17 cellular contexts compared by ENCODE assay signal in the genomic region with DNA sequence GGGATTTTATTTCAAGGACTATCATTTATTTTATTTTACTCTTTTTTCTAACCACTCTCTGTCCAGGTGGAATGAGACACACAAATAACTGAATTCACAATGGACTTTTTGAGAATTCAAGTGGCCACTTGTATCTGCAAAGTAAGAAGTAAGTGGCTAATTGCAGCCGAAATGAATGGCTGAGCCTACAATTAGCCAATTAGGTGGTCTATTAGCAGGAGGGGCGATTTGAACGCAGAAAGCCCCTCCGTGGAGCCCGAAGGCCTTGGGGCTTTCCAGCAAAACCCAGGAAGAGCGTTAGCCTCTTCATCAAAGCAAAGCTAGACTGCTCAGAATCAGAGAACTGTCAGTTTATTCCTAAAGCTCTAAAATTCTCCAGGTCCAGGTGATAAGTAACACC.
DNase-seq lines count a peak whose midpoint lies in the region; ATAC-seq lines count a peak whose summit lies in the region.
"Had no signal": no experiment of that assay in that cellular context is flagged by ENCODE, and none has a peak within 500 bp of the region (broad histone marks: within the 10 kb centered on the region; RNA-seq: fewer than 3 reads in every experiment).

No MANE protein-coding gene starts in this region.

- H3K36me3 Mint-ChIP-seq in memory B cell: peaks cover 22% of the 10 kb centered on the region
- peaks cover 0 to 6% (median 0%) of the 10 kb centered on the region in 5 donors for H3K36me3 Mint-ChIP-seq in naive thymus-derived CD4-positive, alpha-beta T cell
- H3K36me3 Mint-ChIP-seq: CD4-positive, alpha-beta memory T cell had no signal

- H3K27ac ChIP-seq in naive thymus-derived CD4-positive, alpha-beta T cell (ENCODE audit: low read depth, low read length): no peak overlapping the region
- H3K27ac ChIP-seq: 22Rv1 had no signal

- peaks cover 7% of the 10 kb centered on the region for H3K9me3 Mint-ChIP-seq in memory B cell
- H3K9me3 Mint-ChIP-seq in naive thymus-derived CD4-positive, alpha-beta T cell: peaks cover 0 to 3% (median 0%) of the 10 kb centered on the region in 11 donors

- no peaks in the 10 kb centered on the region for H3K9me3 ChIP-seq in naive thymus-derived CD4-positive, alpha-beta T cell (ENCODE audit: control insufficient read depth in 2 of 3, low read length in 3 of 3)
- H3K9me3 ChIP-seq: BE2C had no signal

- no peaks in the 10 kb centered on the region for H3K27me3 Mint-ChIP-seq in memory B cell
- peaks cover 0 to 9% (median 0%) of the 10 kb centered on the region in 5 donors for H3K27me3 Mint-ChIP-seq in naive thymus-derived CD4-positive, alpha-beta T cell

- DNase-seq in NCI-H1417 (lab: John Stamatoyannopoulos, UW): peak; percentile 0 to 91 (median 60)
- no peak for DNase-seq in NCI-H1417 treated with DMSO at 0.1 percent for 48 hours (lab: John Stamatoyannopoulos, UW)
- peak; percentile 90 for DNase-seq in NCI-H1436 (lab: John Stamatoyannopoulos, UW)
- peak; percentile 85 for DNase-seq in NCI-H524 (lab: John Stamatoyannopoulos, UW)
- no peak for DNase-seq in memory B cell (ENCODE audit: low spot score in 2 of 2)
- DNase-seq in naive thymus-derived CD4-positive, alpha-beta T cell: no peak
- no peak for DNase-seq in stimulated activated CD4-positive, alpha-beta T cell treated with anti-CD3 and anti-CD28 coated beads, Interleukin-2, amount 100 ng/mL, for 24 hours
- DNase-seq: BE2C; CD4-positive, alpha-beta memory T cell; DND-41; GDM1; MM.1S; NCI-H2171 treated with DMSO at 0.1 percent for 48 hours; NCI-H510A treated with DMSO at 0.1 percent for 48 hours; SW 1271 had no signal

- H3K4me3 ChIP-seq in naive thymus-derived CD4-positive, alpha-beta T cell (ENCODE audit: low read length): no peak overlapping the region

- H3K27ac Mint-ChIP-seq in memory B cell: peak overlapping the region; percentile 93
- H3K27ac Mint-ChIP-seq in naive thymus-derived CD4-positive, alpha-beta T cell: no peak overlapping the region
- H3K27ac Mint-ChIP-seq: CD4-positive, alpha-beta memory T cell had no signal

- H3K4me1 ChIP-seq in naive thymus-derived CD4-positive, alpha-beta T cell (ENCODE audit: control insufficient read depth in 2 of 2, insufficient read depth in 2 of 2, low read length in 2 of 2): no peaks in the 10 kb centered on the region
- H3K4me1 ChIP-seq: BE2C had no signal

- peaks cover 56% of the 10 kb centered on the region for H3K4me1 Mint-ChIP-seq in memory B cell
- no peaks in the 10 kb centered on the region for H3K4me1 Mint-ChIP-seq in naive thymus-derived CD4-positive, alpha-beta T cell
- H3K4me1 Mint-ChIP-seq: CD4-positive, alpha-beta memory T cell had no signal

- intact Hi-C loops in naive thymus-derived CD4-positive, alpha-beta T cell (cut with micrococcal nuclease): no loop called here

- no peaks in the 10 kb centered on the region for H3K27me3 ChIP-seq in naive thymus-derived CD4-positive, alpha-beta T cell (ENCODE audit: control insufficient read depth in 2 of 2, insufficient read depth in 2 of 2, low read length in 2 of 2)
- H3K27me3 ChIP-seq: BE2C had no signal

- no peaks in the 10 kb centered on the region for H3K36me3 ChIP-seq in naive thymus-derived CD4-positive, alpha-beta T cell (ENCODE audit: control insufficient read depth in 2 of 3, insufficient read depth in 3 of 3, low read length in 3 of 3)
- H3K36me3 ChIP-seq: BE2C had no signal

- POLR2A ChIA-PET in naive thymus-derived CD4-positive, alpha-beta T cell (lab: Charles Lee): no interaction called here

- ATAC-seq in memory B cell (ENCODE audit: low read depth) (peak; percentile 45), GM18502 (IDR thresholded peaks at IDR 0.05; ENCODE audit: poor library complexity, unreplicated experiment) (no peak)
- ATAC-seq in naive thymus-derived CD4-positive, alpha-beta T cell: no peak

- no peak overlapping the region for H3K4me3 Mint-ChIP-seq in memory B cell
- H3K4me3 Mint-ChIP-seq in naive thymus-derived CD4-positive, alpha-beta T cell: no peak overlapping the region
- H3K4me3 Mint-ChIP-seq: CD4-positive, alpha-beta memory T cell had no signal

- CTCF ChIA-PET in naive thymus-derived CD4-positive, alpha-beta T cell (lab: Charles Lee): no interaction called here

Comparison
In these comparisons a context has a peak if more than half of its experiments do, and no peak if none do; other contexts are left out.
1. DNase-seq: peak in NCI-H1417 (3 of 3), NCI-H1436 (single experiment) and NCI-H524 (2 of 2); none in NCI-H1417 treated with DMSO at 0.1 percent for 48 hours (single experiment), memory B cell (0 of 2), naive thymus-derived CD4-positive, alpha-beta T cell (0 of 9) and stimulated activated CD4-positive, alpha-beta T cell treated with anti-CD3 and anti-CD28 coated beads, Interleukin-2, amount 100 ng/mL, for 24 hours (0 of 2).